In genomic region chr18:37322497-37323035, GRCh38 we compare ENCODE assay signal across 8 cellular contexts.
DNase-seq lines count a peak whose midpoint lies in the region; TF ChIP-seq lines count a peak whose summit lies in the region.

No MANE protein-coding gene starts in this region.

- intact Hi-C loops in posterior vena cava (cut with DNase I) = no loop called here

- peaks cover 4% of the 10 kb centered on the region for H3K4me1 Mint-ChIP-seq in type B pancreatic cell (ENCODE audit: unreplicated experiment)

- H3K4me1 ChIP-seq in HEK293 (ENCODE audit: control insufficient read depth, insufficient read depth, low read length) = no peaks in the 10 kb centered on the region

- H3K4me3 ChIP-seq in HEK293 (ENCODE audit: low read depth, low read length) (no peak overlapping the region), NB4 (ENCODE audit: low read depth, low read length) (no peak overlapping the region)

- no peaks in the 10 kb centered on the region for H3K9me3 ChIP-seq in HEK293 (ENCODE audit: control insufficient read depth, insufficient read depth, low read depth, low read length)

- TF ChIP-seq CTCF in GM12873 (IDR thresholded peaks at IDR 0.05; ENCODE audit: insufficient read depth, low read depth, low read length, missing control alignments) = peak; percentile 90
- peak; percentile 76 for TF ChIP-seq CTCF in HEK293 (tag by site-specific recombination; IDR thresholded peaks at IDR 0.05)
- peak; percentile 75 for TF ChIP-seq CTCF in NB4 (IDR thresholded peaks at IDR 0.05; ENCODE audit: low read depth, low read length)
- peak; percentile 74 for TF ChIP-seq CTCF in type B pancreatic cell (conservative IDR thresholded peaks at IDR 0.05)

- no peak overlapping the region for H3K4me3 Mint-ChIP-seq in type B pancreatic cell

- no peaks in the 10 kb centered on the region for H3K9me3 Mint-ChIP-seq in type B pancreatic cell

- TF ChIP-seq POLR2A in NB4 (IDR thresholded peaks at IDR 0.05; ENCODE audit: extremely low read depth, insufficient read length) = no peak

- peaks cover 11% of the 10 kb centered on the region for H3K27me3 Mint-ChIP-seq in type B pancreatic cell

- no peaks in the 10 kb centered on the region for H3K36me3 ChIP-seq in HEK293 (ENCODE audit: control insufficient read depth in 2 of 2, insufficient read depth in 1 of 2, low read length in 2 of 2)

- no peak overlapping the region for H3K27ac ChIP-seq in HEK293 (ENCODE audit: extremely low read depth, low read depth, low read length)

- H3K36me3 Mint-ChIP-seq in type B pancreatic cell = no peaks in the 10 kb centered on the region

- CTCF ChIA-PET in HEK293 (lab: Yijun Ruan, JAX) = interaction anchor here (0.5 to 3.4 kb wide), 23 partner anchors 8 to 415 kb away, joined by 3 to 42 read pairs (median 4); no protein-coding TSS in a partner anchor

- no peak overlapping the region for H3K27ac Mint-ChIP-seq in type B pancreatic cell

- POLR2A ChIA-PET in HEK293 (lab: Yijun Ruan, JAX) = no interaction called here

- DNase-seq in Ammon's horn (ENCODE audit: low spot score) = peak; percentile 51
- DNase-seq in NB4 (ENCODE audit: low read depth) = peak; percentile 38
- peak in 36 of 58 donors; percentile 6 to 65 (median 30) for DNase-seq in anterior cingulate cortex (lab: John Stamatoyannopoulos, UW)
- peak; percentile 42 for DNase-seq in iris pigment epithelial cell (ENCODE audit: low read depth)
- no peak for DNase-seq in type B pancreatic cell (ENCODE audit: extremely low spot score, unreplicated experiment)
- no peak for DNase-seq in posterior vena cava (ENCODE audit: low spot score)

TF ChIP-seq in HEK293, 187 proteins besides CTCF, POLR2A, EP300 and RAD21:
- TF ChIP-seq ZNF654 (tag by site-specific recombination; IDR thresholded peaks at IDR 0.05; ENCODE audit: low read depth) (peak; percentile 76), KLF7 (tag by site-specific recombination; IDR thresholded peaks at IDR 0.05; ENCODE audit: borderline replicate concordance) (no peak), ZNF48 (tag by site-specific recombination; IDR thresholded peaks at IDR 0.05) (no peak), ZBTB11 (tag by site-specific recombination; conservative IDR thresholded peaks at IDR 0.05; ENCODE audit: low read depth) (no peak), ZNF560 (tag by site-specific recombination; IDR thresholded peaks at IDR 0.05; ENCODE audit: borderline replicate concordance) (no peak), ZNF426 (tag by site-specific recombination; IDR thresholded peaks at IDR 0.05) (no peak)

Comparison
In these comparisons a context has a peak if more than half of its experiments do, and no peak if none do; other contexts are left out.
1. DNase-seq: peak in Ammon's horn (single experiment), NB4 (single experiment), anterior cingulate cortex (36 of 58) and iris pigment epithelial cell (single experiment); none in type B pancreatic cell (single experiment) and posterior vena cava (single experiment).
2. Peak in every context shown above with its lines, with median percentiles within 50 percentile points of each other: CTCF ChIP-seq.